19 cellular contexts compared by ENCODE assay signal in genomic region chr5:60076746-60077145, GRCh38.
DNase-seq lines count a peak whose midpoint lies in the region; ATAC-seq, FAIRE-seq and TF ChIP-seq lines count a peak whose summit lies in the region.
"Had no signal": no experiment of that assay in that cellular context is flagged by ENCODE, and none has a peak within 500 bp of the region (broad histone marks: within the 10 kb centered on the region; RNA-seq: fewer than 3 reads in every experiment).

No MANE protein-coding gene starts in this region.

- H3K56ac ChIP-seq in H9 (ENCODE audit: insufficient read length, low read depth, low read length) = no peak overlapping the region

- H2BK15ac ChIP-seq in H9 (ENCODE audit: low read depth, low read length) = no peak overlapping the region

- no peak overlapping the region for H3K4me2 ChIP-seq in H9 (ENCODE audit: insufficient read depth, insufficient read length, low read length)

- H3K36me3 ChIP-seq in kidney (ENCODE audit: control insufficient read depth in 1 of 2, insufficient read depth in 2 of 2, low read length in 2 of 2) (no peaks in the 10 kb centered on the region), Peyer's patch (no peaks in the 10 kb centered on the region)

- H3K9ac ChIP-seq in H9 (ENCODE audit: extremely low read depth, insufficient read length, low read length) = no peak overlapping the region
- no peak overlapping the region for H3K9ac ChIP-seq in kidney (ENCODE audit: low read length in 2 of 2)

- no peak for TF ChIP-seq POLR2A in Peyer's patch (IDR thresholded peaks at IDR 0.05)

- no peaks in the 10 kb centered on the region for H3K4me1 ChIP-seq in H9 (ENCODE audit: insufficient read depth, low read length)
- no peaks in the 10 kb centered on the region for H3K4me1 ChIP-seq in kidney (ENCODE audit: control insufficient read depth in 1 of 2, insufficient read depth in 1 of 2, low read depth in 1 of 2, low read length in 2 of 2)
- H3K4me1 ChIP-seq in Peyer's patch = no peaks in the 10 kb centered on the region

- TF ChIP-seq CTCF in H9 (conservative IDR thresholded peaks at IDR 0.05) (no peak), kidney (IDR thresholded peaks at IDR 0.05; ENCODE audit: borderline replicate concordance, extremely low read depth, insufficient read depth) (no peak), Peyer's patch (IDR thresholded peaks at IDR 0.05) (no peak)

- peak; percentile 26 for ATAC-seq in stimulated activated effector memory CD8-positive, alpha-beta T cell treated with anti-CD3 and anti-CD28 coated beads, Interleukin-12 subunit alpha, Interleukin-12 subunit beta, amount 100 ng/mL, for 72 hours
- no peak for ATAC-seq in HG03460 (IDR thresholded peaks at IDR 0.05; ENCODE audit: unreplicated experiment)
- ATAC-seq: CD8-positive, alpha-beta T cell; HCT116 had no signal

- H2BK12ac ChIP-seq in H9 (ENCODE audit: insufficient read length, low read depth, low read length) = no peak overlapping the region

- H3K18ac ChIP-seq in H9 (ENCODE audit: insufficient read length, low read depth, low read length) = no peak overlapping the region

- no peak overlapping the region for H2AK5ac ChIP-seq in H9 (ENCODE audit: insufficient read length, low read length)

- no peak overlapping the region for H2BK20ac ChIP-seq in H9 (ENCODE audit: low read depth, low read length, poor library complexity, severe bottlenecking)

- no peak overlapping the region for H3T11ph ChIP-seq in H9 (ENCODE audit: low read length)

- FAIRE-seq in kidney (lab: Jason Lieb, UNC) = no peak
- FAIRE-seq: D721Med, GM19239 had no signal

- H3K4me3 ChIP-seq in kidney (ENCODE audit: low read length in 2 of 2) = no peak overlapping the region
- H3K4me3 ChIP-seq in Peyer's patch = no peak overlapping the region

- H3K79me2 ChIP-seq in H9 (ENCODE audit: insufficient read depth, low read length) = no peaks in the 10 kb centered on the region

- no peak overlapping the region for H3K23ac ChIP-seq in H9 (ENCODE audit: insufficient read length, low read depth, low read length)

- H4K8ac ChIP-seq in H9 (replicated peaks; ENCODE audit: insufficient read length, low read depth, low read length) = no peak overlapping the region

- DNase-seq in NCI-H748 (lab: John Stamatoyannopoulos, UW; ENCODE audit: unreplicated experiment) = peak; percentile 14
- no peak for DNase-seq in NCI-H748 treated with DMSO at 0.1 percent for 48 hours (lab: John Stamatoyannopoulos, UW)
- no peak for DNase-seq in H9
- DNase-seq in kidney = peak; percentile 41
- DNase-seq in stimulated activated effector memory CD8-positive, alpha-beta T cell treated with anti-CD3 and anti-CD28 coated beads, Interleukin-12 subunit alpha, Interleukin-12 subunit beta, amount 100 ng/mL, for 72 hours (ENCODE audit: low spot score in 2 of 2) = no peak
- no peak for DNase-seq in Peyer's patch
- DNase-seq in SK-N-DZ (ENCODE audit: low spot score) = no peak
- DNase-seq: CD8-positive, alpha-beta T cell; COR-L47; DMS153; DMS79 treated with DMSO at 0.1 percent for 48 hours; GDM1 had no signal

- H3K27me3 Mint-ChIP-seq in H9 (ENCODE audit: low read depth) = no peaks in the 10 kb centered on the region; the same call in 1 of the 2 replicates

- no peak overlapping the region for H2AFZ ChIP-seq in H9 (ENCODE audit: low read length)

- H3K23me2 ChIP-seq in H9 (ENCODE audit: insufficient read length, low read depth, low read length, poor library complexity, severe bottlenecking) = no peaks in the 10 kb centered on the region

- no peak overlapping the region for H4K91ac ChIP-seq in H9 (ENCODE audit: insufficient read length, low read depth, low read length)

- no peak overlapping the region for H2BK120ac ChIP-seq in H9 (ENCODE audit: low read depth, low read length, poor library complexity, severe bottlenecking)

- no peak overlapping the region for H4K5ac ChIP-seq in H9 (ENCODE audit: insufficient read length, low read depth, low read length)

- H3K9me3 ChIP-seq in H9 (ENCODE audit: control insufficient read depth, low read depth, low read length) = no peaks in the 10 kb centered on the region
- peaks cover 0 to under 1% of the 10 kb centered on the region in 2 donors for H3K9me3 ChIP-seq in kidney (ENCODE audit: control insufficient read depth in 1 of 2, low read length in 2 of 2)
- H3K9me3 ChIP-seq in Peyer's patch = no peaks in the 10 kb centered on the region

- no peaks in the 10 kb centered on the region for H3K27me3 ChIP-seq in H9 (ENCODE audit: insufficient read depth, low read length)
- H3K27me3 ChIP-seq in Peyer's patch = no peaks in the 10 kb centered on the region

- intact Hi-C loops in kidney (cut with DNase I) = no loop called here

- no peaks in the 10 kb centered on the region for H3K4me1 Mint-ChIP-seq in H9
- H3K4me1 Mint-ChIP-seq in stimulated activated effector memory CD8-positive, alpha-beta T cell treated with anti-CD3 and anti-CD28 coated beads, Interleukin-12 subunit alpha, Interleukin-12 subunit beta, amount 100 ng/mL, for 72 hours = no peaks in the 10 kb centered on the region

- no CpG with 5 or more reads among the region's 3 CpGs for whole genome bisulfite sequencing in H9 (ENCODE audit: extremely low coverage, insufficient read length, low lambda C conversion rate)

- peaks cover 0 to 4% (median 0%) of the 10 kb centered on the region in 3 experiments; a peak in 3 of 7 replicates for H3K36me3 Mint-ChIP-seq in H9 (ENCODE audit: insufficient read depth in 1 of 3, low read depth in 3 of 3)
- H3K36me3 Mint-ChIP-seq in stimulated activated effector memory CD8-positive, alpha-beta T cell treated with anti-CD3 and anti-CD28 coated beads, Interleukin-12 subunit alpha, Interleukin-12 subunit beta, amount 100 ng/mL, for 72 hours = peaks cover 5% of the 10 kb centered on the region
- H3K36me3 Mint-ChIP-seq: CD8-positive, alpha-beta T cell had no signal

- H2BK5ac ChIP-seq in H9 (ENCODE audit: insufficient read length, low read length) = no peak overlapping the region

- no peak overlapping the region for H3K27ac ChIP-seq in H9 (ENCODE audit: insufficient read length, low read depth, low read length)
- H3K27ac ChIP-seq in kidney (ENCODE audit: low read depth in 2 of 2, low read length in 2 of 2) = no peak overlapping the region
- H3K27ac ChIP-seq in Peyer's patch = no peak overlapping the region
- H3K27ac ChIP-seq: 22Rv1, HL-60 had no signal

- H4K20me1 ChIP-seq in H9 (ENCODE audit: control insufficient read depth, insufficient read depth, insufficient read length) = no peaks in the 10 kb centered on the region

- no peaks in the 10 kb centered on the region for H3K79me1 ChIP-seq in H9 (ENCODE audit: insufficient read depth, low read depth, low read length, poor library complexity, severe bottlenecking)

- H3K27ac Mint-ChIP-seq in H9 = no peak overlapping the region
- H3K27ac Mint-ChIP-seq in stimulated activated effector memory CD8-positive, alpha-beta T cell treated with anti-CD3 and anti-CD28 coated beads, Interleukin-12 subunit alpha, Interleukin-12 subunit beta, amount 100 ng/mL, for 72 hours = no peak overlapping the region
- H3K27ac Mint-ChIP-seq: CD8-positive, alpha-beta T cell had no signal

- no peak overlapping the region for H3K4me3 Mint-ChIP-seq in H9
- no peak overlapping the region for H3K4me3 Mint-ChIP-seq in stimulated activated effector memory CD8-positive, alpha-beta T cell treated with anti-CD3 and anti-CD28 coated beads, Interleukin-12 subunit alpha, Interleukin-12 subunit beta, amount 100 ng/mL, for 72 hours
- H3K4me3 Mint-ChIP-seq: CD14-positive monocyte; CD8-positive, alpha-beta T cell had no signal

- H3K9me3 Mint-ChIP-seq in H9 = peaks cover 3 to 10% of the 10 kb centered on the region in 2 experiments; a peak in 3 of 5 replicates
- H3K9me3 Mint-ChIP-seq in stimulated activated effector memory CD8-positive, alpha-beta T cell treated with anti-CD3 and anti-CD28 coated beads, Interleukin-12 subunit alpha, Interleukin-12 subunit beta, amount 100 ng/mL, for 72 hours = peaks cover 43% of the 10 kb centered on the region

- no peak overlapping the region for H3K4ac ChIP-seq in H9 (ENCODE audit: low read depth, low read length)

- H3K14ac ChIP-seq in H9 (ENCODE audit: insufficient read depth, low read length) = peak overlapping the region; percentile 55; the same call in 1 of the 2 replicates

Comparison
In these comparisons a context has a peak if more than half of its experiments do, and no peak if none do; other contexts are left out.
1. DNase-seq: peak in NCI-H748 (single experiment) and kidney (single experiment); none in NCI-H748 treated with DMSO at 0.1 percent for 48 hours (single experiment), H9 (single experiment), stimulated activated effector memory CD8-positive, alpha-beta T cell treated with anti-CD3 and anti-CD28 coated beads, Interleukin-12 subunit alpha, Interleukin-12 subunit beta, amount 100 ng/mL, for 72 hours (0 of 2), Peyer's patch (0 of 3) and SK-N-DZ (single experiment).